ENCODE assay signal across 8 cellular contexts in genomic region chr13:73059460-73060250, GRCh38. TPM values are rescaled to one million over a fixed set of nuclear protein-coding genes. Genes with fewer than 3 reads are reported as not detected.
DNase-seq lines count a peak whose midpoint lies in the region; ATAC-seq, FAIRE-seq and TF ChIP-seq lines count a peak whose summit lies in the region.

No MANE protein-coding gene starts in this region.

- DNase-seq in GM12891 (ENCODE audit: insufficient read length, low spot score) (peak; percentile 42), activated B cell treated with CpG ODN at 0.5 μM for 24 hours (peak; percentile 38), dedifferentiated amniotic fluid mesenchymal stem cell (ENCODE audit: extremely low spot score) (no peak)
- DNase-seq in Jurkat, Clone E6-1 (ENCODE audit: low read depth, low spot score) = no peak
- DNase-seq in stimulated activated naive CD4-positive, alpha-beta T cell treated with Interleukin-2 at 50 U/mL for 16 hours (lab: John Stamatoyannopoulos, UW) = peak; percentile 30

- H3K36me3 ChIP-seq in ectodermal cell (ENCODE audit: control insufficient read depth, insufficient read depth, low read length) (no peaks in the 10 kb centered on the region), mesodermal cell (ENCODE audit: control insufficient read depth, insufficient read depth, low read length) (peaks cover 22% of the 10 kb centered on the region)

- CTCF ChIA-PET in activated B cell treated with CpG ODN at 0.5 μM for 24 hours (lab: Charles Lee) = no interaction called here

- peak overlapping the region; percentile 77 for H3K4me3 Mint-ChIP-seq in activated B cell treated with CpG ODN at 0.5 μM for 24 hours

- intact Hi-C loops in activated B cell treated with CpG ODN at 0.5 μM for 24 hours (cut with micrococcal nuclease) = loop anchor here (5.0 kb wide), 2 partner anchors 1233 to 1767 kb away; no protein-coding TSS in a partner anchor

- H3K9me3 ChIP-seq in ectodermal cell (ENCODE audit: control insufficient read depth, low read length) = no peaks in the 10 kb centered on the region
- no peaks in the 10 kb centered on the region for H3K9me3 ChIP-seq in mesodermal cell (ENCODE audit: control insufficient read depth, low read length)

- WGBS in ectodermal cell, 2 experiments = 0 to 1% methylated on average over 67 to 68 of the region's 68 CpGs
- 0 to 1% methylated on average over 16 to 30 of the region's 68 CpGs for WGBS in mesodermal cell (ENCODE audit: insufficient coverage in 2 of 2), 2 experiments

- H3K27me3 ChIP-seq in ectodermal cell (ENCODE audit: control insufficient read depth, insufficient read depth, low read length, poor library complexity, severe bottlenecking) = peaks cover 72% of the 10 kb centered on the region

- H3K36me3 Mint-ChIP-seq in activated B cell treated with CpG ODN at 0.5 μM for 24 hours (ENCODE audit: low read depth) = peaks cover 2% of the 10 kb centered on the region

- no peaks in the 10 kb centered on the region for H3K4me1 ChIP-seq in ectodermal cell (ENCODE audit: control insufficient read depth, insufficient read depth, low read length)
- peaks cover 21% of the 10 kb centered on the region for H3K4me1 ChIP-seq in mesodermal cell (ENCODE audit: control insufficient read depth, insufficient read depth, low read length, poor library complexity, severe bottlenecking)

- H3K27me3 Mint-ChIP-seq in activated B cell treated with CpG ODN at 0.5 μM for 24 hours = peaks cover 35% of the 10 kb centered on the region

- TF ChIP-seq CTCF in activated B cell treated with CpG ODN at 0.5 μM for 24 hours (IDR thresholded peaks at IDR 0.05) = no peak

- no peak for FAIRE-seq in GM12891 (lab: Jason Lieb, UNC)

- H3K27ac ChIP-seq in ectodermal cell (ENCODE audit: insufficient read depth, low read depth, low read length, poor library complexity, severe bottlenecking) (no peak overlapping the region), mesodermal cell (ENCODE audit: low read depth, low read length, severe bottlenecking) (peak overlapping the region; percentile 64)

- peaks cover 18% of the 10 kb centered on the region for H3K4me1 Mint-ChIP-seq in activated B cell treated with CpG ODN at 0.5 μM for 24 hours

- peak; percentile 32 for ATAC-seq in GM21786 (IDR thresholded peaks at IDR 0.05; ENCODE audit: unreplicated experiment)
- ATAC-seq in activated B cell treated with CpG ODN at 0.5 μM for 24 hours (ENCODE audit: low read depth) = peak; percentile 11

- no peak for TF ChIP-seq POLR2A in GM12891 (IDR thresholded peaks at IDR 0.05; ENCODE audit: low read depth, low read length)

- POLR2A ChIA-PET in activated B cell treated with CpG ODN at 0.5 μM for 24 hours (lab: Charles Lee) = interaction anchor here (0.5 to 0.7 kb wide), 3 partner anchors 330 to 1028 kb away, joined by 3 to 6 read pairs (median 4); no protein-coding TSS in a partner anchor

- peak overlapping the region; percentile 52; the same call in 1 of the 2 replicates for H3K4me3 ChIP-seq in Jurkat, Clone E6-1 (ENCODE audit: low read length)
- H3K4me3 ChIP-seq in ectodermal cell (ENCODE audit: insufficient read depth, low read depth, low read length) = peak overlapping the region; percentile 58
- peak overlapping the region; percentile 70 for H3K4me3 ChIP-seq in mesodermal cell (ENCODE audit: extremely low read depth, insufficient read depth, low read length, poor library complexity, severe bottlenecking)

- no peak overlapping the region for H3K27ac Mint-ChIP-seq in activated B cell treated with CpG ODN at 0.5 μM for 24 hours

- H3K9me3 Mint-ChIP-seq in activated B cell treated with CpG ODN at 0.5 μM for 24 hours = no peaks in the 10 kb centered on the region

TF ChIP-seq in GM12891, 5 proteins besides CTCF, POLR2A, EP300 and RAD21:
- TF ChIP-seq PAX5 (IDR thresholded peaks at IDR 0.05; ENCODE audit: insufficient read depth, low read length, severe bottlenecking) (no peak), POU2F2 (IDR thresholded peaks at IDR 0.05; ENCODE audit: low read depth, low read length) (no peak), POLR2AphosphoS5 (IDR thresholded peaks at IDR 0.05; ENCODE audit: low read depth, low read length) (no peak), SPI1 (IDR thresholded peaks at IDR 0.05; ENCODE audit: low read depth, low read length) (no peak), TAF1 (IDR thresholded peaks at IDR 0.05; ENCODE audit: low read depth, low read length) (no peak)

RNA-seq across cellular contexts. Expression of gene KLF5, which starts 0.8 kb away (rescaled TPM):
- polyA plus RNA-seq in GM12891 (2012; ENCODE audit: low read depth, missing spikeins) = 1.4 TPM
- 4.8 TPM for polyA plus RNA-seq in Jurkat, Clone E6-1 (2012; ENCODE audit: insufficient read depth, insufficient read length)
- 0.35 and 0.69 TPM in 2 replicates for total RNA-seq in activated B cell treated with CpG ODN at 0.5 μM for 24 hours
- polyA plus RNA-seq in ectodermal cell (2013, experiment 1 of 4) = 0.54 TPM
- 0.98 TPM for polyA plus RNA-seq in ectodermal cell (2013, experiment 2 of 4)
- 0.53 TPM for polyA plus RNA-seq in ectodermal cell (2013, experiment 3 of 4)
- polyA plus RNA-seq in ectodermal cell (2013, experiment 4 of 4) = 0.93 TPM
- 7.0 TPM for polyA plus RNA-seq in mesodermal cell (2013, experiment 1 of 2)
- polyA plus RNA-seq in mesodermal cell (2013, experiment 2 of 2) = 8.5 TPM

Comparison
In these comparisons a context has a peak if more than half of its experiments do, and no peak if none do; other contexts are left out.
1. DNase-seq: peak in GM12891 (single experiment), activated B cell treated with CpG ODN at 0.5 μM for 24 hours (single experiment) and stimulated activated naive CD4-positive, alpha-beta T cell treated with Interleukin-2 at 50 U/mL for 16 hours (single experiment); none in Jurkat, Clone E6-1 (single experiment) and dedifferentiated amniotic fluid mesenchymal stem cell (single experiment).
2. Peak in every context shown above with its lines, with median percentiles within 50 percentile points of each other: H3K4me3 ChIP-seq.